1 cellular context compared by ENCODE assay signal in genomic region chr3:115783938-115784738, GRCh38.
TF ChIP-seq lines count a peak whose summit lies in the region.

No MANE protein-coding gene starts in this region.

TF ChIP-seq in HepG2, 621 proteins besides CTCF, POLR2A, EP300 and RAD21 (continued from another document and continues in another):
- TF ChIP-seq, protein P1, sequence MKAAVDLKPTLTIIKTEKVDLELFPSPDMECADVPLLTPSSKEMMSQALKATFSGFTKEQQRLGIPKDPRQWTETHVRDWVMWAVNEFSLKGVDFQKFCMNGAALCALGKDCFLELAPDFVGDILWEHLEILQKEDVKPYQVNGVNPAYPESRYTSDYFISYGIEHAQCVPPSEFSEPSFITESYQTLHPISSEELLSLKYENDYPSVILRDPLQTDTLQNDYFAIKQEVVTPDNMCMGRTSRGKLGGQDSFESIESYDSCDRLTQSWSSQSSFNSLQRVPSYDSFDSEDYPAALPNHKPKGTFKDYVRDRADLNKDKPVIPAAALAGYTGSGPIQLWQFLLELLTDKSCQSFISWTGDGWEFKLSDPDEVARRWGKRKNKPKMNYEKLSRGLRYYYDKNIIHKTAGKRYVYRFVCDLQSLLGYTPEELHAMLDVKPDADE (CRISPR knock-in tag; IDR thresholded peaks at IDR 0.05), result no peak
- TF ChIP-seq UBTF (CRISPR knock-in tag; IDR thresholded peaks at IDR 0.05) (peak; percentile 84), ZMYM2 (CRISPR knock-in tag; IDR thresholded peaks at IDR 0.05) (peak; percentile 33; the same call in 1 of the 2 replicates), ZGPAT (CRISPR knock-in tag; IDR thresholded peaks at IDR 0.05) (peak; percentile 60; the same call in 1 of the 2 replicates), RNF219 (CRISPR knock-in tag; IDR thresholded peaks at IDR 0.05) (no peak), ZNF558 (CRISPR knock-in tag; IDR thresholded peaks at IDR 0.05; ENCODE audit: borderline replicate concordance) (no peak; the same call in 1 of the 2 replicates), NFE2L1 (CRISPR knock-in tag; IDR thresholded peaks at IDR 0.05; ENCODE audit: borderline replicate concordance) (no peak), TSC22D2 (CRISPR knock-in tag; IDR thresholded peaks at IDR 0.05; ENCODE audit: borderline replicate concordance) (no peak), SIX4 (CRISPR knock-in tag; IDR thresholded peaks at IDR 0.05) (no peak), CBX2 (IDR thresholded peaks at IDR 0.05; ENCODE audit: low read depth, low read length) (no peak), CBX2 (CRISPR knock-in tag; IDR thresholded peaks at IDR 0.05; ENCODE audit: low read depth) (no peak), NCOA2 (CRISPR knock-in tag; IDR thresholded peaks at IDR 0.05) (peak; percentile 9; the same call in 1 of the 2 replicates), ELF1 (CRISPR knock-in tag; IDR thresholded peaks at IDR 0.05) (no peak), PRMT3 (CRISPR knock-in tag; IDR thresholded peaks at IDR 0.05; ENCODE audit: borderline replicate concordance, low read depth) (peak; percentile 54; the same call in 1 of the 2 replicates), AHR (CRISPR knock-in tag; IDR thresholded peaks at IDR 0.05) (peak; percentile 53; the same call in 1 of the 2 replicates), PAX8 (CRISPR knock-in tag; IDR thresholded peaks at IDR 0.05; ENCODE audit: borderline replicate concordance) (no peak), CAMTA2 (CRISPR knock-in tag; IDR thresholded peaks at IDR 0.05; ENCODE audit: borderline replicate concordance) (no peak), ZSCAN31 (CRISPR knock-in tag; IDR thresholded peaks at IDR 0.05; ENCODE audit: low read depth) (peak; percentile 86), TBP (CRISPR knock-in tag; IDR thresholded peaks at IDR 0.05) (no peak), SMAD9 (CRISPR knock-in tag; IDR thresholded peaks at IDR 0.05) (no peak), ZBTB43 (CRISPR knock-in tag; conservative IDR thresholded peaks at IDR 0.05) (no peak; the same call in 1 of the 2 replicates), THYN1 (CRISPR knock-in tag; IDR thresholded peaks at IDR 0.05; ENCODE audit: borderline replicate concordance, low read depth) (no peak), CENPT (CRISPR knock-in tag; IDR thresholded peaks at IDR 0.05; ENCODE audit: low read depth) (no peak), SNRNP70 (IDR thresholded peaks at IDR 0.05; ENCODE audit: low read depth, low read length) (no peak), ZNF3 (CRISPR knock-in tag; IDR thresholded peaks at IDR 0.05) (no peak), NBN (conservative IDR thresholded peaks at IDR 0.05) (no peak), MTF1 (CRISPR knock-in tag; IDR thresholded peaks at IDR 0.05) (no peak), TRIM24 (CRISPR knock-in tag; IDR thresholded peaks at IDR 0.05) (no peak), TGIF2 (CRISPR knock-in tag; IDR thresholded peaks at IDR 0.05) (peak; percentile 91), ZSCAN5A (CRISPR knock-in tag; IDR thresholded peaks at IDR 0.05; ENCODE audit: borderline replicate concordance) (peak; percentile 84), KAT2B (IDR thresholded peaks at IDR 0.05; ENCODE audit: borderline replicate concordance, low read depth, low read length) (no peak), ZNF10 (CRISPR knock-in tag; IDR thresholded peaks at IDR 0.05; ENCODE audit: borderline replicate concordance, low read depth) (no peak), CREM (IDR thresholded peaks at IDR 0.05) (no peak), CREM (CRISPR knock-in tag; IDR thresholded peaks at IDR 0.05) (no peak), KDM4B (CRISPR knock-in tag; IDR thresholded peaks at IDR 0.05) (peak; percentile 37; the same call in 1 of the 2 replicates), MXI1 (IDR thresholded peaks at IDR 0.05; ENCODE audit: borderline replicate concordance, low read depth, low read length) (peak; percentile 93; the same call in 2 of the 3 replicates), PTBP1 (IDR thresholded peaks at IDR 0.05; ENCODE audit: low read depth, low read length, poor library complexity, severe bottlenecking) (peak; percentile 30)
- TF ChIP-seq, protein P2, sequence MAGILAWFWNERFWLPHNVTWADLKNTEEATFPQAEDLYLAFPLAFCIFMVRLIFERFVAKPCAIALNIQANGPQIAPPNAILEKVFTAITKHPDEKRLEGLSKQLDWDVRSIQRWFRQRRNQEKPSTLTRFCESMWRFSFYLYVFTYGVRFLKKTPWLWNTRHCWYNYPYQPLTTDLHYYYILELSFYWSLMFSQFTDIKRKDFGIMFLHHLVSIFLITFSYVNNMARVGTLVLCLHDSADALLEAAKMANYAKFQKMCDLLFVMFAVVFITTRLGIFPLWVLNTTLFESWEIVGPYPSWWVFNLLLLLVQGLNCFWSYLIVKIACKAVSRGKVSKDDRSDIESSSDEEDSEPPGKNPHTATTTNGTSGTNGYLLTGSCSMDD (CRISPR knock-in tag; IDR thresholded peaks at IDR 0.05), result no peak
- TF ChIP-seq, protein P3, sequence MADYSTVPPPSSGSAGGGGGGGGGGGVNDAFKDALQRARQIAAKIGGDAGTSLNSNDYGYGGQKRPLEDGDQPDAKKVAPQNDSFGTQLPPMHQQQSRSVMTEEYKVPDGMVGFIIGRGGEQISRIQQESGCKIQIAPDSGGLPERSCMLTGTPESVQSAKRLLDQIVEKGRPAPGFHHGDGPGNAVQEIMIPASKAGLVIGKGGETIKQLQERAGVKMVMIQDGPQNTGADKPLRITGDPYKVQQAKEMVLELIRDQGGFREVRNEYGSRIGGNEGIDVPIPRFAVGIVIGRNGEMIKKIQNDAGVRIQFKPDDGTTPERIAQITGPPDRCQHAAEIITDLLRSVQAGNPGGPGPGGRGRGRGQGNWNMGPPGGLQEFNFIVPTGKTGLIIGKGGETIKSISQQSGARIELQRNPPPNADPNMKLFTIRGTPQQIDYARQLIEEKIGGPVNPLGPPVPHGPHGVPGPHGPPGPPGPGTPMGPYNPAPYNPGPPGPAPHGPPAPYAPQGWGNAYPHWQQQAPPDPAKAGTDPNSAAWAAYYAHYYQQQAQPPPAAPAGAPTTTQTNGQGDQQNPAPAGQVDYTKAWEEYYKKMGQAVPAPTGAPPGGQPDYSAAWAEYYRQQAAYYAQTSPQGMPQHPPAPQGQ (CRISPR knock-in tag; IDR thresholded peaks at IDR 0.05; ENCODE audit: borderline replicate concordance), result no peak
- TF ChIP-seq, protein P4, sequence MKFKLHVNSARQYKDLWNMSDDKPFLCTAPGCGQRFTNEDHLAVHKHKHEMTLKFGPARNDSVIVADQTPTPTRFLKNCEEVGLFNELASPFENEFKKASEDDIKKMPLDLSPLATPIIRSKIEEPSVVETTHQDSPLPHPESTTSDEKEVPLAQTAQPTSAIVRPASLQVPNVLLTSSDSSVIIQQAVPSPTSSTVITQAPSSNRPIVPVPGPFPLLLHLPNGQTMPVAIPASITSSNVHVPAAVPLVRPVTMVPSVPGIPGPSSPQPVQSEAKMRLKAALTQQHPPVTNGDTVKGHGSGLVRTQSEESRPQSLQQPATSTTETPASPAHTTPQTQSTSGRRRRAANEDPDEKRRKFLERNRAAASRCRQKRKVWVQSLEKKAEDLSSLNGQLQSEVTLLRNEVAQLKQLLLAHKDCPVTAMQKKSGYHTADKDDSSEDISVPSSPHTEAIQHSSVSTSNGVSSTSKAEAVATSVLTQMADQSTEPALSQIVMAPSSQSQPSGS (CRISPR knock-in tag; IDR thresholded peaks at IDR 0.05), result 0 out of 2 replicates have a peak, but pooled peaks have one; percentile 33
- TF ChIP-seq, protein P5, sequence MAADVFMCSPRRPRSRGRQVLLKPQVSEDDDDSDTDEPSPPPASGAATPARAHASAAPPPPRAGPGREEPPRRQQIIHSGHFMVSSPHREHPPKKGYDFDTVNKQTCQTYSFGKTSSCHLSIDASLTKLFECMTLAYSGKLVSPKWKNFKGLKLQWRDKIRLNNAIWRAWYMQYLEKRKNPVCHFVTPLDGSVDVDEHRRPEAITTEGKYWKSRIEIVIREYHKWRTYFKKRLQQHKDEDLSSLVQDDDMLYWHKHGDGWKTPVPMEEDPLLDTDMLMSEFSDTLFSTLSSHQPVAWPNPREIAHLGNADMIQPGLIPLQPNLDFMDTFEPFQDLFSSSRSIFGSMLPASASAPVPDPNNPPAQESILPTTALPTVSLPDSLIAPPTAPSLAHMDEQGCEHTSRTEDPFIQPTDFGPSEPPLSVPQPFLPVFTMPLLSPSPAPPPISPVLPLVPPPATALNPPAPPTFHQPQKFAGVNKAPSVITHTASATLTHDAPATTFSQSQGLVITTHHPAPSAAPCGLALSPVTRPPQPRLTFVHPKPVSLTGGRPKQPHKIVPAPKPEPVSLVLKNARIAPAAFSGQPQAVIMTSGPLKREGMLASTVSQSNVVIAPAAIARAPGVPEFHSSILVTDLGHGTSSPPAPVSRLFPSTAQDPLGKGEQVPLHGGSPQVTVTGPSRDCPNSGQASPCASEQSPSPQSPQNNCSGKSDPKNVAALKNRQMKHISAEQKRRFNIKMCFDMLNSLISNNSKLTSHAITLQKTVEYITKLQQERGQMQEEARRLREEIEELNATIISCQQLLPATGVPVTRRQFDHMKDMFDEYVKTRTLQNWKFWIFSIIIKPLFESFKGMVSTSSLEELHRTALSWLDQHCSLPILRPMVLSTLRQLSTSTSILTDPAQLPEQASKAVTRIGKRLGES (CRISPR knock-in tag; IDR thresholded peaks at IDR 0.05; ENCODE audit: borderline replicate concordance), result no peak
